ENCODE assay signal across 1 cellular context in the genomic region with DNA sequence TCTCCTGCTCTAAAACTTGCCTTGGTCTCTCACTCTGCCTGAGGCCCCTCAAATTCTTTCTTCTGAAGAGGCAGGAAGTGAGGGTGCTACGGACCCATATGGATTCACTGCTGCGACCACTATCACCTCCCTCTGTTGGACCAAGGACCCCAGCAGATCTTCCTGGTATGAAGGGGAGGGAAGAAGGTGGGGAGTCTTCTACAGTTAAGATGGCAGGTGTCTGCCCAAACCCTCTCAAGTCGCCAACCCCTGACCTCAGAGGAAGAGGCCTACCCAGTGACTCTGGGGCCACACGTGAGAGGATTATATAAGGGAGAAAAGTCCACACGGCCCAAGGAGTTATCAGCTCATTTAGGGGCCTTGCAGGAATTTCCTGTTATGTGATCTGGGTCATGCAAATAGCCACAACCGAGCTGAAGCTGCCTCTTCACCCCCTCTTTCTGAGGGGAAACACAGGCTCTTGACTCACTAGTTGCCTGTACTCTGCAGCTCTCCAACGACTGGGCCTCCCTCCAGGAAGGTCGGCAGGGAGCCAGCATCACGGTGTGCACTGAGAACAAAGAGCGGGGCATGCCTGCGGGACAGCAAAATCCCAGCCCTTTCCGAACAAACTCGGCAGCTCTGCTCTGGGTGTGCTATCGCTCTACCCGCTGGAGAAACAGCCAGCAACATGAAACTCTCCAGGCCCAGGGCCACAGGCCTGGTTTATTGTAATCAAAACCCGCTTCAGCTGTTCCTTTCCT.
A peak's percentile ranks its signal among the peaks of the same experiment; 100 is the strongest.
TF ChIP-seq lines count a peak whose summit lies in the region.

No MANE protein-coding gene starts in this region.

TF ChIP-seq in SK-N-SH, 30 proteins besides CTCF, POLR2A, EP300 and RAD21 (continued from another document):
- TF ChIP-seq REST (IDR thresholded peaks at IDR 0.05; ENCODE audit: low read depth, low read length) (no peak), CHD2 (IDR thresholded peaks at IDR 0.05; ENCODE audit: low read length, partially characterized antibody) (no peak), TEAD4 (IDR thresholded peaks at IDR 0.05; ENCODE audit: borderline replicate concordance, insufficient read depth) (peak; percentile 56; the same call in 1 of the 2 replicates), RCOR1 (IDR thresholded peaks at IDR 0.05; ENCODE audit: low read length) (peak; percentile 83), SMC3 (IDR thresholded peaks at IDR 0.05; ENCODE audit: low read depth, low read length) (peak; percentile 13; the same call in 1 of the 2 replicates), FOXM1 (IDR thresholded peaks at IDR 0.05; ENCODE audit: low read depth) (no peak), POLR2AphosphoS5 (IDR thresholded peaks at IDR 0.05; ENCODE audit: low read depth, low read length) (no peak; the same call in 1 of the 2 replicates), GABPA (IDR thresholded peaks at IDR 0.05; ENCODE audit: low read depth) (peak; percentile 11; the same call in 1 of the 2 replicates), PBX3 (IDR thresholded peaks at IDR 0.05) (peak; percentile 28; the same call in 1 of the 2 replicates), MAX (IDR thresholded peaks at IDR 0.05; ENCODE audit: low read depth) (peak; percentile 82), TCF12 (IDR thresholded peaks at IDR 0.05) (peak; percentile 64; the same call in 1 of the 2 replicates), FOXJ3 (CRISPR knock-in tag; IDR thresholded peaks at IDR 0.05) (peak; percentile 51; the same call in 1 of the 2 replicates), FOSL2 (IDR thresholded peaks at IDR 0.05; ENCODE audit: borderline replicate concordance, low read depth) (peak; percentile 57; the same call in 1 of the 2 replicates), TAF1 (IDR thresholded peaks at IDR 0.05; ENCODE audit: borderline replicate concordance, low read depth, low read length) (peak; percentile 39; the same call in 1 of the 2 replicates), GATA2 (CRISPR knock-in tag; IDR thresholded peaks at IDR 0.05) (peak; percentile 60), USF2 (IDR thresholded peaks at IDR 0.05; ENCODE audit: borderline replicate concordance, low read depth, low read length) (peak; percentile 20; the same call in 1 of the 2 replicates), JUND (IDR thresholded peaks at IDR 0.05) (peak; percentile 54; the same call in 1 of the 2 replicates), YY1 (IDR thresholded peaks at IDR 0.05; ENCODE audit: low read depth) (no peak), RFX5 (IDR thresholded peaks at IDR 0.05; ENCODE audit: low read length) (no peak), SIN3A (IDR thresholded peaks at IDR 0.05; ENCODE audit: borderline replicate concordance, low read depth, low read length) (peak; percentile 43; the same call in 1 of the 2 replicates), MXI1 (IDR thresholded peaks at IDR 0.05; ENCODE audit: low read depth, low read length) (no peak; the same call in 1 of the 2 replicates), RXRA (IDR thresholded peaks at IDR 0.05; ENCODE audit: borderline replicate concordance, low read depth) (peak; percentile 58; the same call in 1 of the 2 replicates)
- TF ChIP-seq, protein P1, sequence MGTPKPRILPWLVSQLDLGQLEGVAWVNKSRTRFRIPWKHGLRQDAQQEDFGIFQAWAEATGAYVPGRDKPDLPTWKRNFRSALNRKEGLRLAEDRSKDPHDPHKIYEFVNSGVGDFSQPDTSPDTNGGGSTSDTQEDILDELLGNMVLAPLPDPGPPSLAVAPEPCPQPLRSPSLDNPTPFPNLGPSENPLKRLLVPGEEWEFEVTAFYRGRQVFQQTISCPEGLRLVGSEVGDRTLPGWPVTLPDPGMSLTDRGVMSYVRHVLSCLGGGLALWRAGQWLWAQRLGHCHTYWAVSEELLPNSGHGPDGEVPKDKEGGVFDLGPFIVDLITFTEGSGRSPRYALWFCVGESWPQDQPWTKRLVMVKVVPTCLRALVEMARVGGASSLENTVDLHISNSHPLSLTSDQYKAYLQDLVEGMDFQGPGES (IDR thresholded peaks at IDR 0.05; ENCODE audit: low read depth, low read length) = no peak
